Comparison of ENCODE assay signal across 8 cellular contexts in genomic region chr19:33080761-33081681, GRCh38. TPM values are rescaled to one million over a fixed set of nuclear protein-coding genes. Genes with fewer than 3 reads are reported as not detected.
A peak's percentile ranks its signal among the peaks of the same experiment; 100 is the strongest.
DNase-seq lines count a peak whose midpoint lies in the region; ATAC-seq and TF ChIP-seq lines count a peak whose summit lies in the region.

A gene with protein sequence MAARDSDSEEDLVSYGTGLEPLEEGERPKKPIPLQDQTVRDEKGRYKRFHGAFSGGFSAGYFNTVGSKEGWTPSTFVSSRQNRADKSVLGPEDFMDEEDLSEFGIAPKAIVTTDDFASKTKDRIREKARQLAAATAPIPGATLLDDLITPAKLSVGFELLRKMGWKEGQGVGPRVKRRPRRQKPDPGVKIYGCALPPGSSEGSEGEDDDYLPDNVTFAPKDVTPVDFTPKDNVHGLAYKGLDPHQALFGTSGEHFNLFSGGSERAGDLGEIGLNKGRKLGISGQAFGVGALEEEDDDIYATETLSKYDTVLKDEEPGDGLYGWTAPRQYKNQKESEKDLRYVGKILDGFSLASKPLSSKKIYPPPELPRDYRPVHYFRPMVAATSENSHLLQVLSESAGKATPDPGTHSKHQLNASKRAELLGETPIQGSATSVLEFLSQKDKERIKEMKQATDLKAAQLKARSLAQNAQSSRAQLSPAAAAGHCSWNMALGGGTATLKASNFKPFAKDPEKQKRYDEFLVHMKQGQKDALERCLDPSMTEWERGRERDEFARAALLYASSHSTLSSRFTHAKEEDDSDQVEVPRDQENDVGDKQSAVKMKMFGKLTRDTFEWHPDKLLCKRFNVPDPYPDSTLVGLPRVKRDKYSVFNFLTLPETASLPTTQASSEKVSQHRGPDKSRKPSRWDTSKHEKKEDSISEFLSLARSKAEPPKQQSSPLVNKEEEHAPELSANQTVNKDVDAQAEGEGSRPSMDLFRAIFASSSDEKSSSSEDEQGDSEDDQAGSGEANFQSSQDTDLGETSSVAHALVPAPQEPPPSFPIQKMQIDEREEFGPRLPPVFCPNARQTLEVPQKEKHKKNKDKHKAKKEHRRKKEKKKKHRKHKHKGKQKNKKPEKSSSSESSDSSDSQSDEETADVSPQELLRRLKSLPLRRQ (plus strand): TSS chr19:33081181. CDS start chr19:33081194, 13 bp downstream.

- no peaks in the 10 kb centered on the region for H3K9me3 ChIP-seq in stomach

- H3K79me2 ChIP-seq in GM23338 (replicated peaks; ENCODE audit: insufficient read depth): peaks cover 14% of the 10 kb centered on the region

- peaks cover 19% of the 10 kb centered on the region for H3K4me1 Mint-ChIP-seq in GM23338
- peaks cover 16% of the 10 kb centered on the region for H3K4me1 Mint-ChIP-seq in neural crest cell

- H3K4me2 ChIP-seq in GM23338: peak within 1 kb of the TSS; percentile 98

- no peaks in the 10 kb centered on the region for H3K9me3 Mint-ChIP-seq in GM23338
- H3K9me3 Mint-ChIP-seq in neural crest cell: no peaks in the 10 kb centered on the region

- H3K36me3 Mint-ChIP-seq in GM23338 (ENCODE audit: low read depth) (no peaks in the 10 kb centered on the region), neural crest cell (ENCODE audit: low read depth) (no peaks in the 10 kb centered on the region)

- H3K27me3 ChIP-seq in GM23338 (ENCODE audit: insufficient read depth) (no peaks in the 10 kb centered on the region), stomach (no peaks in the 10 kb centered on the region)

- H4K20me1 ChIP-seq in GM23338 (replicated peaks; ENCODE audit: insufficient read depth): peaks cover 2% of the 10 kb centered on the region; the same call in 1 of the 2 replicates

- peak within 1 kb of the TSS; percentile 72 for H3K27ac Mint-ChIP-seq in GM23338
- H3K27ac Mint-ChIP-seq in neural crest cell (ENCODE audit: unreplicated experiment): peak within 1 kb of the TSS; percentile 79

- no peaks in the 10 kb centered on the region for H3K36me3 ChIP-seq in GM23338 (ENCODE audit: insufficient read depth)
- H3K36me3 ChIP-seq in stomach: peaks cover 0 to 4% (median 0%) of the 10 kb centered on the region in 4 donors

- H2AFZ ChIP-seq in GM23338: peak within 1 kb of the TSS; percentile 99

- H3K9me2 ChIP-seq in GM23338 (ENCODE audit: insufficient read depth): no peaks in the 10 kb centered on the region

- H3K4me3 Mint-ChIP-seq in GM23338 (peak within 1 kb of the TSS; percentile 94), neural crest cell (peak within 1 kb of the TSS; percentile 99)

- TF ChIP-seq CTCF in GM23338 (conservative IDR thresholded peaks at IDR 0.05; ENCODE audit: low read depth in 2 of 2): no peak
- TF ChIP-seq CTCF in LNCaP clone FGC (IDR thresholded peaks at IDR 0.05; ENCODE audit: control insufficient read depth, extremely low read depth, insufficient read depth): no peak; the same call in 1 of the 2 replicates
- TF ChIP-seq CTCF in foreskin fibroblast (IDR thresholded peaks at IDR 0.05; ENCODE audit: low read depth, low read length): no peak
- TF ChIP-seq CTCF in neural crest cell (conservative IDR thresholded peaks at IDR 0.05): no peak
- TF ChIP-seq CTCF in stomach (IDR thresholded peaks at IDR 0.05): no peak

- peaks cover 22% of the 10 kb centered on the region for H3K27me3 Mint-ChIP-seq in GM23338 (ENCODE audit: insufficient read depth, low read depth, poor library complexity)
- H3K27me3 Mint-ChIP-seq in neural crest cell (ENCODE audit: low read depth): no peaks in the 10 kb centered on the region

- peak; percentile 96 for ATAC-seq in GM23338

- H3K4me1 ChIP-seq in GM23338 (ENCODE audit: insufficient read depth) (no peaks in the 10 kb centered on the region; the same call in 1 of the 2 replicates), stomach (peaks cover 12 to 46% (median 28%) of the 10 kb centered on the region in 4 donors)

- peak within 1 kb of the TSS; percentile 99 for H3K4me3 ChIP-seq in GM23338
- H3K4me3 ChIP-seq in LNCaP clone FGC (ENCODE audit: low read depth, low read length): peak within 1 kb of the TSS; percentile 89
- H3K4me3 ChIP-seq in foreskin fibroblast (ENCODE audit: low read depth in 1 of 2, low read length in 2 of 2): peak within 1 kb of the TSS; percentile 95 to 99
- H3K4me3 ChIP-seq in stomach: peak within 1 kb of the TSS; percentile 75 to 99 (median 88)

- DNase-seq in EH (ENCODE audit: low read depth): peak; percentile 87
- DNase-seq in GM23338 (ENCODE audit: low spot score): peak; percentile 97
- DNase-seq in LNCaP clone FGC (ENCODE audit: low read depth): peak; percentile 64
- DNase-seq in SHP77 treated with DMSO at 0.1 percent for 48 hours (lab: John Stamatoyannopoulos, UW): peak; percentile 54
- DNase-seq in activated gamma-delta T cell (lab: John Stamatoyannopoulos, UW): peak; percentile 77
- peak; percentile 77 to 94 for DNase-seq in foreskin fibroblast
- DNase-seq in neural crest cell (ENCODE audit: low read depth, low spot score): peak; percentile 93
- peak; percentile 91 for DNase-seq in stomach

- 0 to 1% (median 0%) methylated on average over 34 to 62 of the region's 62 CpGs for WGBS in stomach, 5 donors

- H3K27ac ChIP-seq in GM23338 (ENCODE audit: low read depth) (no peak within 1 kb of the TSS), stomach (peak within 1 kb of the TSS; percentile 65 to 86 (median 82))

- H3F3A ChIP-seq in GM23338 (replicated peaks; ENCODE audit: low read depth): no peaks in the 10 kb centered on the region

- no peak for TF ChIP-seq EP300 in stomach (IDR thresholded peaks at IDR 0.05)

- TF ChIP-seq POLR2A in stomach (IDR thresholded peaks at IDR 0.05): no peak

- intact Hi-C loops in stomach (cut with DNase I; ENCODE audit: low total_unique reads): no loop called here

TF ChIP-seq in GM23338, 12 proteins besides CTCF, POLR2A, EP300 and RAD21 (continues in another document):
- no peak for TF ChIP-seq EZH2 (IDR thresholded peaks at IDR 0.05; ENCODE audit: low read depth, unreplicated experiment)
- no peak for TF ChIP-seq ZNF114 (CRISPR knock-in tag; IDR thresholded peaks at IDR 0.05)
- no peak for TF ChIP-seq REST (IDR thresholded peaks at IDR 0.05; ENCODE audit: unreplicated experiment)
- no peak for TF ChIP-seq EZH2phosphoT487 (IDR thresholded peaks at IDR 0.05; ENCODE audit: unreplicated experiment)
- no peak for TF ChIP-seq STAT1 (IDR thresholded peaks at IDR 0.05; ENCODE audit: unreplicated experiment)
- peak; percentile 51 for TF ChIP-seq ETS1 (IDR thresholded peaks at IDR 0.05)
- TF ChIP-seq JUNB (IDR thresholded peaks at IDR 0.05; ENCODE audit: unreplicated experiment): no peak
- TF ChIP-seq ZNF331 (CRISPR knock-in tag; IDR thresholded peaks at IDR 0.05; ENCODE audit: low read depth): no peak
- TF ChIP-seq NANOG (IDR thresholded peaks at IDR 0.05; ENCODE audit: borderline replicate concordance): no peak
- peak; percentile 76 for TF ChIP-seq POLR2AphosphoS5 (IDR thresholded peaks at IDR 0.05; ENCODE audit: low read depth)
- TF ChIP-seq CREB1 (CRISPR knock-in tag; IDR thresholded peaks at IDR 0.05; ENCODE audit: low read depth): peak; percentile 64; the same call in 1 of the 2 replicates

RNA-seq across cellular contexts. Expression of the gene that starts here (rescaled TPM):
- total RNA-seq in GM23338 (2014; rRNA removed; shearing (Covaris generic)): 8.1 and 13.6 TPM in 2 replicates
- polyA plus RNA-seq in GM23338 (2016; fragmentation: Nextera tagmentation; extraction: Ambion mirVana) (11.5 and 12.0 TPM in 2 replicates), stomach (1 to 10 TPM; 2.2 to 5.8 (median 5.4) TPM)
- total RNA-seq in neural crest cell (12.9 TPM in 2 replicates), stomach (10 to 100 TPM in 2 of 5 donors, 1 to 10 TPM in 3; 1.2 to 31.5 (median 9.5) TPM)
